In genomic region chr3:120678331-120678845, GRCh38 we compare ENCODE assay signal across 8 cellular contexts.
DNase-seq lines count a peak whose midpoint lies in the region; ATAC-seq and TF ChIP-seq lines count a peak whose summit lies in the region.

No MANE protein-coding gene starts in this region.

- peak overlapping the region; percentile 81 for H2AFZ ChIP-seq in neuron (ENCODE audit: low read depth, low read length)

- ATAC-seq in GM19463 (IDR thresholded peaks at IDR 0.05; ENCODE audit: unreplicated experiment) (peak; percentile 92), HG03520 (IDR thresholded peaks at IDR 0.05; ENCODE audit: unreplicated experiment) (peak; percentile 74)

- no peak for TF ChIP-seq CTCF in fibroblast of pulmonary artery (IDR thresholded peaks at IDR 0.05; ENCODE audit: low read length, missing control alignments)

- peak; percentile 97 for DNase-seq in AML-193 (lab: John Stamatoyannopoulos, UW)
- peak; percentile 81 for DNase-seq in SKM-1 (lab: John Stamatoyannopoulos, UW; ENCODE audit: unreplicated experiment)
- peak; percentile 90 for DNase-seq in fibroblast of pulmonary artery (ENCODE audit: low read depth)
- no peak for DNase-seq in OCI-M2 (lab: John Stamatoyannopoulos, UW; ENCODE audit: unreplicated experiment)
- DNase-seq in stimulated activated CD4-positive, alpha-beta T cell treated with anti-CD3 and anti-CD28 coated beads, Interleukin-4, amount 100 ng/mL, for 24 hours: no peak

- H3K27me3 ChIP-seq in neuron (ENCODE audit: insufficient read depth, low read length): no peaks in the 10 kb centered on the region

- H3K4me3 ChIP-seq in fibroblast of pulmonary artery (replicated peaks; ENCODE audit: low read depth, low read length) (peak overlapping the region; percentile 4), neuron (ENCODE audit: low read length) (peak overlapping the region; percentile 7)

- no peaks in the 10 kb centered on the region for H3K36me3 ChIP-seq in neuron (ENCODE audit: insufficient read depth, low read length)

- peaks cover 46% of the 10 kb centered on the region for H3K4me1 ChIP-seq in neuron (ENCODE audit: insufficient read depth, low read length)

- H3K9me3 ChIP-seq in neuron (ENCODE audit: low read length): peaks cover 2% of the 10 kb centered on the region

Comparison
In these comparisons a context has a peak if more than half of its experiments do, and no peak if none do; other contexts are left out.
1. DNase-seq: peak in AML-193 (2 of 2), SKM-1 (single experiment) and fibroblast of pulmonary artery (single experiment); none in OCI-M2 (single experiment) and stimulated activated CD4-positive, alpha-beta T cell treated with anti-CD3 and anti-CD28 coated beads, Interleukin-4, amount 100 ng/mL, for 24 hours (single experiment).